In genomic region chr15:57720861-57721260, GRCh38 we compare ENCODE assay signal across 1 cellular context.
TF ChIP-seq lines count a peak whose summit lies in the region.

No MANE protein-coding gene starts in this region.

TF ChIP-seq in SK-N-SH, 30 proteins besides CTCF, POLR2A, EP300 and RAD21 (continued from another document):
- TF ChIP-seq USF1 (IDR thresholded peaks at IDR 0.05; ENCODE audit: borderline replicate concordance, low read depth), result no peak
- TF ChIP-seq PBX3 (IDR thresholded peaks at IDR 0.05), result no peak
- no peak for TF ChIP-seq GATA2 (CRISPR knock-in tag; IDR thresholded peaks at IDR 0.05)
- TF ChIP-seq FOXM1 (IDR thresholded peaks at IDR 0.05; ENCODE audit: low read depth), result no peak
- no peak for TF ChIP-seq FOSL2 (IDR thresholded peaks at IDR 0.05; ENCODE audit: borderline replicate concordance, low read depth)
- no peak for TF ChIP-seq TCF12 (IDR thresholded peaks at IDR 0.05)
- TF ChIP-seq POLR2AphosphoS5 (IDR thresholded peaks at IDR 0.05; ENCODE audit: low read depth, low read length), result no peak
- no peak for TF ChIP-seq NRF1 (IDR thresholded peaks at IDR 0.05; ENCODE audit: low read depth, low read length)
- TF ChIP-seq IRF3 (IDR thresholded peaks at IDR 0.05; ENCODE audit: low read depth, low read length), result no peak
- TF ChIP-seq TAF1 (IDR thresholded peaks at IDR 0.05; ENCODE audit: borderline replicate concordance, low read depth, low read length), result no peak
- no peak for TF ChIP-seq JUND (IDR thresholded peaks at IDR 0.05)
- no peak for TF ChIP-seq YY1 (IDR thresholded peaks at IDR 0.05; ENCODE audit: low read depth)
- no peak for TF ChIP-seq SMC3 (IDR thresholded peaks at IDR 0.05; ENCODE audit: low read depth, low read length)
- no peak for TF ChIP-seq ELF1 (IDR thresholded peaks at IDR 0.05)
- no peak for TF ChIP-seq MEF2A (IDR thresholded peaks at IDR 0.05; ENCODE audit: borderline replicate concordance, low read depth)
- TF ChIP-seq RFX5 (IDR thresholded peaks at IDR 0.05; ENCODE audit: low read length), result no peak
- no peak for TF ChIP-seq MAX (IDR thresholded peaks at IDR 0.05; ENCODE audit: low read depth)
